8 cellular contexts compared by ENCODE assay signal in the genomic region with DNA sequence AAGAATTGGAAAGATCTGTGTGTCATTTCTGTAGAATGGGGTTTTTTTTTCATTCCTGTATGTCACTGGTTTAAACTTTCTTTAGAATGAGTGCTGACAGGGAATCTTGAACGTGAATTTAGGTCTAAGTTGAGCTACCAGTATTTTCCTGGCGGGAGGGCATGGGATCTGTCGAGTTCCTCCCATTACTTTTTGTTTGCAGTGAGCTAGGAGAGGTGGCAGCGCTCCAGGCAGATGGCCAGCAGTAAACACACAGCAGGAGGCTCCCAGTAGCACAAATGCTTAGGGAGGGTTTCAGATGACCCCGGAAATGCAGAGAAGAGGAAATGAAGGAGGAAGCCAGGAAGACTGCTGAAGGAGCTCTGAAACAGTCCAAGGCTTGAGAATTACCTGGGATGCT.
DNase-seq lines count a peak whose midpoint lies in the region; ATAC-seq and TF ChIP-seq lines count a peak whose summit lies in the region.

No MANE protein-coding gene starts in this region.

- intact Hi-C loops in sciatic nerve (cut with DNase I), result no loop called here

- ATAC-seq in sciatic nerve, result peak; percentile 38

- DNase-seq in HFF-Myc (ENCODE audit: extremely low read depth, low read depth) (peak; percentile 59), NCI-H510A (lab: John Stamatoyannopoulos, UW) (peak; percentile 47), fibroblast of gingiva (ENCODE audit: low read depth) (peak; percentile 70), sciatic nerve (ENCODE audit: low spot score) (no peak), NOMO-1 treated with DMSO at 0.1 percent for 48 hours (lab: John Stamatoyannopoulos, UW; ENCODE audit: unreplicated experiment) (no peak), foreskin melanocyte (no peak)
- no peak for DNase-seq in stimulated activated naive CD4-positive, alpha-beta T cell treated with Interleukin-2 at 50 U/mL for 16 hours (lab: John Stamatoyannopoulos, UW)
- no peak for DNase-seq in activated T-cell treated with anti-CD3 and anti-CD28 coated beads, Interleukin-2, amount 50 U/mL, for 1 hour

- H3K4me3 ChIP-seq in HFF-Myc (replicated peaks; ENCODE audit: low read depth, low read length), result no peak overlapping the region

- no peak for TF ChIP-seq CTCF in HFF-Myc (IDR thresholded peaks at IDR 0.05; ENCODE audit: low read depth, low read length, missing control alignments)

Comparison
In these comparisons a context has a peak if more than half of its experiments do, and no peak if none do; other contexts are left out.
1. DNase-seq: peak in HFF-Myc (single experiment), NCI-H510A (single experiment) and fibroblast of gingiva (single experiment); none in sciatic nerve (single experiment), stimulated activated naive CD4-positive, alpha-beta T cell treated with Interleukin-2 at 50 U/mL for 16 hours (single experiment), NOMO-1 treated with DMSO at 0.1 percent for 48 hours (single experiment), foreskin melanocyte (single experiment) and activated T-cell treated with anti-CD3 and anti-CD28 coated beads, Interleukin-2, amount 50 U/mL, for 1 hour (single experiment).